ENCODE assay signal across 1 cellular context in the genomic region with DNA sequence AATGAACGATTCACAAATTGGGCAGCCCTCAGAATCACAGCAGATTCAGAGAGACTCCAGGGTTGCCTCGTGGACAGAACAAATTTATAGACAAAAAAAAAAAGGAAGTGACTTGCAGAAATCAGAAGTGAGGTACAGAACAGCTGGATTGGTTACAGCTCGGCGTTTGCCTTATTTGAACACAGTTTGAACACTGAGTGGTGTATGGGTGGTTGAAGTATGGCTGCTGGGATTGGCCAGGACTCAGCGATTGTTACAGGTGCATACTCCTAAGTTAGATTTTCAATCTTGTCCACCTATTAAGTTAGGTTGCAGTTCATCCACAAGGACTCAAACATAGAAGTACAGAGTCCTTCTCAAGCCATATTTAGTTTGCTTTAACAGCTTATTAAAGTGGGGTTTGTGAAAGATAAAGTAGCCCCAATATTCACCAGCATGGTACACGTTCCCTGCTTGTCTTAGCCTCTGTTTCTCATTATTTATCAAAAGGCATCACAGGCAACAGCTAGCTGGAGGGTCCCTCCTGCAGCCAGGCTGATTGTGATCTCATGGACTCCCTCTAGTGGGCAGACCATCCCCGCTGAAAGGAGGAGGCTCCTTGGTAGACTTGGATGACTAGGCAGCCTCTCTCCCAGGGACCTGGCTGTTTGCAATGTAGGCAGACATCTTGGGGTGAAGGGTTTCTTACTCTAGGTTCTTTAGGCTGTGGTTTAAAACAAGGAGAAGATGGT.
A peak's percentile ranks its signal among the peaks of the same experiment; 100 is the strongest.
TF ChIP-seq lines count a peak whose summit lies in the region.

No MANE protein-coding gene starts in this region.

TF ChIP-seq in HepG2, 621 proteins besides CTCF, POLR2A, EP300 and RAD21 (continued from another document):
- TF ChIP-seq NFIB (CRISPR knock-in tag; IDR thresholded peaks at IDR 0.05; ENCODE audit: borderline replicate concordance) (no peak), ZNF660 (CRISPR knock-in tag; IDR thresholded peaks at IDR 0.05; ENCODE audit: borderline replicate concordance, low read depth) (no peak), ZNF138 (CRISPR knock-in tag; IDR thresholded peaks at IDR 0.05; ENCODE audit: low read depth) (no peak), NFYB (CRISPR knock-in tag; IDR thresholded peaks at IDR 0.05) (peak; percentile 40; the same call in 1 of the 2 replicates), ATF7 (IDR thresholded peaks at IDR 0.05) (no peak), ATF7 (CRISPR knock-in tag; IDR thresholded peaks at IDR 0.05) (no peak), SYNCRIP (IDR thresholded peaks at IDR 0.05; ENCODE audit: insufficient read depth, low read depth, low read length) (no peak), SMARCC2 (IDR thresholded peaks at IDR 0.05) (no peak), ZNF576 (CRISPR knock-in tag; IDR thresholded peaks at IDR 0.05) (no peak), CC2D1A (CRISPR knock-in tag; IDR thresholded peaks at IDR 0.05) (no peak), ZNF253 (CRISPR knock-in tag; IDR thresholded peaks at IDR 0.05; ENCODE audit: borderline replicate concordance) (no peak), HMG20B (CRISPR knock-in tag; conservative IDR thresholded peaks at IDR 0.05) (no peak), ZNF724P (CRISPR knock-in tag; IDR thresholded peaks at IDR 0.05; ENCODE audit: borderline replicate concordance) (no peak), ZNF567 (CRISPR knock-in tag; IDR thresholded peaks at IDR 0.05; ENCODE audit: borderline replicate concordance) (no peak)
- TF ChIP-seq, protein P1, sequence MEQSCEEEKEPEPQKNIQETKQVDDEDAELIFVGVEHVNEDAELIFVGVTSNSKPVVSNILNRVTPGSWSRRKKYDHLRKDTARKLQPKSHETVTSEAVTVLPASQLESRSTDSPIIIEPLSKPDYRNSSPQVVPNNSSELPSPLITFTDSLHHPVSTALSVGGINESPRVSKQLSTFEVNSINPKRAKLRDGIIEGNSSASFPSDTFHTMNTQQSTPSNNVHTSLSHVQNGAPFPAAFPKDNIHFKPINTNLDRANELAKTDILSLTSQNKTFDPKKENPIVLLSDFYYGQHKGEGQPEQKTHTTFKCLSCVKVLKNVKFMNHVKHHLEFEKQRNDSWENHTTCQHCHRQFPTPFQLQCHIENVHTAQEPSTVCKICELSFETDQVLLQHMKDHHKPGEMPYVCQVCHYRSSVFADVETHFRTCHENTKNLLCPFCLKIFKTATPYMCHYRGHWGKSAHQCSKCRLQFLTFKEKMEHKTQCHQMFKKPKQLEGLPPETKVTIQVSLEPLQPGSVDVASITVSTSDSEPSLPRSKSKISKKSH (CRISPR knock-in tag; IDR thresholded peaks at IDR 0.05; ENCODE audit: borderline replicate concordance), result no peak
TF ChIP-seq in HepG2: peak in this region for 37.
